In genomic region chr2:197261808-197262226, GRCh38 we compare ENCODE assay signal across 8 cellular contexts. TPM values are rescaled to one million over a fixed set of nuclear protein-coding genes. Genes with fewer than 3 reads are reported as not detected.
A peak's percentile ranks its signal among the peaks of the same experiment; 100 is the strongest.
DNase-seq lines count a peak whose midpoint lies in the region; ATAC-seq and TF ChIP-seq lines count a peak whose summit lies in the region.

No MANE protein-coding gene starts in this region.

- H3K4me3 Mint-ChIP-seq in activated T-cell treated with anti-CD3 and anti-CD28 coated beads, Interleukin-2, amount 50 U/mL, for 24 hours: peak overlapping the region; percentile 64
- H3K4me3 Mint-ChIP-seq in activated CD8-positive, alpha-beta T cell treated with anti-CD3 and anti-CD28 coated beads for 36 hours: peak overlapping the region; percentile 43

- no peak overlapping the region for H3K27ac ChIP-seq in osteoblast (ENCODE audit: low read depth, low read length)
- no peak overlapping the region for H3K27ac ChIP-seq in PC-9

- no peaks in the 10 kb centered on the region for H3F3A ChIP-seq in PC-9 (ENCODE audit: insufficient read depth, low read depth)

- no peak for TF ChIP-seq CTCF in activated CD8-positive, alpha-beta T cell treated with anti-CD3 and anti-CD28 coated beads for 36 hours (IDR thresholded peaks at IDR 0.05)
- no peak for TF ChIP-seq CTCF in osteoblast (IDR thresholded peaks at IDR 0.05; ENCODE audit: extremely low read depth, low read depth, low read length)
- no peak for TF ChIP-seq CTCF in PC-9 (conservative IDR thresholded peaks at IDR 0.05)

- no TSS peak for BruUV-seq in PC-9 (replicated peaks; lab: Mats Ljungman, UMichigan)

- peaks cover 6% of the 10 kb centered on the region for H3K79me2 ChIP-seq in osteoblast (ENCODE audit: insufficient read depth, low read length)
- no peaks in the 10 kb centered on the region for H3K79me2 ChIP-seq in PC-9 (ENCODE audit: low read depth)

- H3K9me3 ChIP-seq in osteoblast (ENCODE audit: low read depth, low read length): no peaks in the 10 kb centered on the region
- H3K9me3 ChIP-seq in PC-9 (ENCODE audit: insufficient read depth, low read depth): no peaks in the 10 kb centered on the region

- DNase-seq in activated T-cell treated with anti-CD3 and anti-CD28 coated beads, Interleukin-2, amount 50 U/mL, for 24 hours: no peak
- DNase-seq in activated T-cell treated with anti-CD3 and anti-CD28 coated beads, Interleukin-2, amount 50 U/mL, for 1 hour: no peak
- no peak for DNase-seq in activated CD8-positive, alpha-beta T cell treated with anti-CD3 and anti-CD28 coated beads for 36 hours
- no peak for DNase-seq in osteoblast (ENCODE audit: insufficient read length, low spot score, missing footprints)
- no peak for DNase-seq in mucosa of gallbladder (ENCODE audit: low spot score)
- DNase-seq in PC-9: no peak
- no peak for DNase-seq in stimulated activated CD4-positive, alpha-beta T cell treated with anti-CD3 and anti-CD28 coated beads, Interleukin-4, amount 100 ng/mL, for 1 hour

- H3K4me2 ChIP-seq in osteoblast (ENCODE audit: insufficient read depth, low read length): peak overlapping the region; percentile 3
- no peak overlapping the region for H3K4me2 ChIP-seq in PC-9

- no peaks in the 10 kb centered on the region for H3K9me2 ChIP-seq in PC-9 (ENCODE audit: insufficient read depth)

- H3K9me3 Mint-ChIP-seq in activated T-cell treated with anti-CD3 and anti-CD28 coated beads, Interleukin-2, amount 50 U/mL, for 24 hours: no peaks in the 10 kb centered on the region
- H3K9me3 Mint-ChIP-seq in activated CD8-positive, alpha-beta T cell treated with anti-CD3 and anti-CD28 coated beads for 36 hours: no peaks in the 10 kb centered on the region

- peak overlapping the region; percentile 32 for H2AFZ ChIP-seq in osteoblast (ENCODE audit: low read length)
- H2AFZ ChIP-seq in PC-9: no peak overlapping the region

- peaks cover 5% of the 10 kb centered on the region for H3K4me1 ChIP-seq in osteoblast (ENCODE audit: insufficient read depth, low read length)
- H3K4me1 ChIP-seq in PC-9 (replicated peaks; ENCODE audit: insufficient read depth): no peaks in the 10 kb centered on the region

- intact Hi-C loops in activated CD8-positive, alpha-beta T cell treated with anti-CD3 and anti-CD28 coated beads for 36 hours (cut with micrococcal nuclease): no loop called here
- intact Hi-C loops in PC-9 (cut with micrococcal nuclease; ENCODE audit: unreplicated experiment): no loop called here

- no peaks in the 10 kb centered on the region for H3K27me3 ChIP-seq in osteoblast (ENCODE audit: insufficient read depth, low read length)
- no peaks in the 10 kb centered on the region for H3K27me3 ChIP-seq in PC-9 (ENCODE audit: insufficient read depth, low read depth)

- H3K4me3 ChIP-seq in osteoblast (ENCODE audit: insufficient read depth, low read length): no peak overlapping the region
- H3K4me3 ChIP-seq in PC-9: no peak overlapping the region

- peaks cover 86% of the 10 kb centered on the region for H3K4me1 Mint-ChIP-seq in activated T-cell treated with anti-CD3 and anti-CD28 coated beads, Interleukin-2, amount 50 U/mL, for 24 hours (ENCODE audit: low read depth)
- peaks cover 84% of the 10 kb centered on the region for H3K4me1 Mint-ChIP-seq in activated CD8-positive, alpha-beta T cell treated with anti-CD3 and anti-CD28 coated beads for 36 hours (ENCODE audit: low read depth)

- POLR2A ChIA-PET in activated CD8-positive, alpha-beta T cell treated with anti-CD3 and anti-CD28 coated beads for 36 hours (lab: Charles Lee): interaction anchor here (0.7 to 2.3 kb wide), 8 partner anchors 9 to 62 kb away, joined by 3 to 8 read pairs (median 3); no protein-coding TSS in a partner anchor
- POLR2A ChIA-PET in PC-9 (lab: Charles Lee; ENCODE audit: unreplicated experiment): interaction anchor here (0.5 kb wide), 1 partner anchor 9 kb away, joined by 3 read pairs; no protein-coding TSS in a partner anchor

- H4K20me1 ChIP-seq in osteoblast (ENCODE audit: insufficient read depth, low read length): no peaks in the 10 kb centered on the region
- H4K20me1 ChIP-seq in PC-9 (ENCODE audit: insufficient read depth): no peaks in the 10 kb centered on the region

- peak overlapping the region; percentile 86 for H3K27ac Mint-ChIP-seq in activated T-cell treated with anti-CD3 and anti-CD28 coated beads, Interleukin-2, amount 50 U/mL, for 24 hours
- H3K27ac Mint-ChIP-seq in activated CD8-positive, alpha-beta T cell treated with anti-CD3 and anti-CD28 coated beads for 36 hours: peak overlapping the region; percentile 90

- H3K36me3 Mint-ChIP-seq in activated T-cell treated with anti-CD3 and anti-CD28 coated beads, Interleukin-2, amount 50 U/mL, for 24 hours (ENCODE audit: low read depth): peaks cover 36% of the 10 kb centered on the region
- peaks cover 45% of the 10 kb centered on the region for H3K36me3 Mint-ChIP-seq in activated CD8-positive, alpha-beta T cell treated with anti-CD3 and anti-CD28 coated beads for 36 hours (ENCODE audit: low read depth)

- ATAC-seq in HG02943 (IDR thresholded peaks at IDR 0.05; ENCODE audit: low read depth, unreplicated experiment): peak; percentile 70
- ATAC-seq in activated CD8-positive, alpha-beta T cell treated with anti-CD3 and anti-CD28 coated beads for 36 hours: no peak

- CTCF ChIA-PET in activated CD8-positive, alpha-beta T cell treated with anti-CD3 and anti-CD28 coated beads for 36 hours (lab: Charles Lee): no interaction called here
- CTCF ChIA-PET in PC-9 (lab: Charles Lee): no interaction called here

- H3K36me3 ChIP-seq in osteoblast (ENCODE audit: insufficient read depth, low read length) (no peaks in the 10 kb centered on the region), PC-9 (ENCODE audit: low read depth) (no peaks in the 10 kb centered on the region)

- no peaks in the 10 kb centered on the region for H3K27me3 Mint-ChIP-seq in activated T-cell treated with anti-CD3 and anti-CD28 coated beads, Interleukin-2, amount 50 U/mL, for 24 hours
- no peaks in the 10 kb centered on the region for H3K27me3 Mint-ChIP-seq in activated CD8-positive, alpha-beta T cell treated with anti-CD3 and anti-CD28 coated beads for 36 hours

RNA-seq across cellular contexts. Expression of gene ANKRD44, which starts 48.8 kb away (rescaled TPM):
- total RNA-seq in activated CD8-positive, alpha-beta T cell treated with anti-CD3 and anti-CD28 coated beads for 36 hours: 100 to 1,000 TPM; 131 to 132 TPM
- 44.5 and 56.3 TPM in 2 replicates for total RNA-seq in osteoblast
- 40.6 TPM for total RNA-seq in mucosa of gallbladder
- total RNA-seq in PC-9 (2021): 1.7 and 3.4 TPM in 2 replicates
